In genomic region chr17:78822552-78822951, GRCh38 we compare ENCODE assay signal across 12 cellular contexts. TPM values are rescaled to one million over a fixed set of nuclear protein-coding genes. Genes with fewer than 3 reads are reported as not detected.
DNase-seq lines count a peak whose midpoint lies in the region; ATAC-seq and TF ChIP-seq lines count a peak whose summit lies in the region.
"Had no signal": no experiment of that assay in that cellular context is flagged by ENCODE, and none has a peak within 500 bp of the region (broad histone marks: within the 10 kb centered on the region; RNA-seq: fewer than 3 reads in every experiment).

No MANE protein-coding gene starts in this region.

- no peak overlapping the region for H3K27ac ChIP-seq in CD8-positive, alpha-beta memory T cell (ENCODE audit: low read depth, low read length)
- H3K27ac ChIP-seq in RWPE1, result 0 out of 2 replicates have a peak overlapping the region, but pooled peaks have one; percentile 3
- no peak overlapping the region for H3K27ac ChIP-seq in coronary artery

- H3K36me3 ChIP-seq in CD8-positive, alpha-beta memory T cell (ENCODE audit: insufficient read depth, low read length), result peaks cover 67% of the 10 kb centered on the region

- peak overlapping the region in 6 of 8 donors; percentile 52 to 92 (median 83) for H3K27ac Mint-ChIP-seq in CD8-positive, alpha-beta memory T cell

- peaks cover 0 to 7% of the 10 kb centered on the region in 2 donors for H3K27me3 Mint-ChIP-seq in CD8-positive, alpha-beta memory T cell

- CTCF ChIA-PET in CD8-positive, alpha-beta memory T cell (lab: Charles Lee), result interaction anchor here (1.0 kb wide), 1 partner anchor 13 kb away, joined by 3 read pairs; no protein-coding TSS in a partner anchor
- CTCF ChIA-PET in RWPE1 (lab: Yijun Ruan, JAX), result interaction anchor here (0.5 kb wide), 1 partner anchor 18 kb away, joined by 3 read pairs; no protein-coding TSS in a partner anchor

- no peaks in the 10 kb centered on the region for H3K9me3 ChIP-seq in CD8-positive, alpha-beta memory T cell (ENCODE audit: low read length)

- H3K4me3 Mint-ChIP-seq in CD8-positive, alpha-beta memory T cell, result peak overlapping the region in 1 of 7 donors; percentile 72
- H3K4me3 Mint-ChIP-seq: GM23338 had no signal

- no peaks in the 10 kb centered on the region for H3K9me3 Mint-ChIP-seq in CD8-positive, alpha-beta memory T cell
- H3K9me3 Mint-ChIP-seq: GM23338 had no signal

- peaks cover 49 to 57% (median 56%) of the 10 kb centered on the region in 3 donors for H3K4me1 Mint-ChIP-seq in CD8-positive, alpha-beta memory T cell
- H3K4me1 Mint-ChIP-seq: GM23338 had no signal

- no peak for TF ChIP-seq CTCF in RWPE1 (conservative IDR thresholded peaks at IDR 0.05; ENCODE audit: low read depth)
- TF ChIP-seq CTCF in coronary artery (IDR thresholded peaks at IDR 0.05), result no peak

- POLR2A ChIA-PET in CD8-positive, alpha-beta memory T cell (lab: Charles Lee), result interaction anchor here (0.6 to 1.0 kb wide), 2 partner anchors 18 to 49 kb away, joined by 3 to 4 read pairs; no protein-coding TSS in a partner anchor
- POLR2A ChIA-PET in RWPE1 (lab: Yijun Ruan, JAX; ENCODE audit: low non-redundant PET), result no interaction called here

- peaks cover 35% of the 10 kb centered on the region for H3K4me1 ChIP-seq in CD8-positive, alpha-beta memory T cell (ENCODE audit: insufficient read depth, low read length)

- no peak overlapping the region for H3K4me3 ChIP-seq in CD8-positive, alpha-beta memory T cell (ENCODE audit: low read length)
- H3K4me3 ChIP-seq in coronary artery, result no peak overlapping the region
- H3K4me3 ChIP-seq: GM23338 had no signal

- no peaks in the 10 kb centered on the region for H3K27me3 ChIP-seq in CD8-positive, alpha-beta memory T cell (ENCODE audit: insufficient read depth, low read length, poor library complexity, severe bottlenecking)

- peaks cover 19 to 95% (median 32%) of the 10 kb centered on the region in 3 donors for H3K36me3 Mint-ChIP-seq in CD8-positive, alpha-beta memory T cell

- no peak for DNase-seq in CD8-positive, alpha-beta memory T cell
- DNase-seq in RWPE1 (ENCODE audit: low spot score) (peak; percentile 83), coronary artery (ENCODE audit: low spot score) (peak; percentile 54), non-pigmented ciliary epithelial cell (ENCODE audit: low read depth) (peak; percentile 92), SHP77 treated with DMSO at 0.1 percent for 48 hours (lab: John Stamatoyannopoulos, UW) (no peak), GM19240 (ENCODE audit: insufficient read length, low spot score) (no peak), RKO (ENCODE audit: low spot score) (no peak)
- DNase-seq: activated effector memory CD4-positive, alpha-beta T cell treated with Interleukin-2 at 50 U/mL for 16 hours; glutamatergic neuron; NCI-H2107 had no signal

- ATAC-seq in GM18873 (IDR thresholded peaks at IDR 0.05; ENCODE audit: low FRiP score, unreplicated experiment), result no peak
- ATAC-seq: GM23338 had no signal

RNA-seq across cellular contexts. Expression of gene USP36, which starts 18.1 kb away (rescaled TPM):
- total RNA-seq in CD8-positive, alpha-beta memory T cell, result 100 to 1,000 TPM; 118 to 122 TPM
- 43.2 TPM for polyA plus RNA-seq in CD8-positive, alpha-beta memory T cell

RNA-seq across cellular contexts. Expression of gene CYTH1, which starts 40.5 kb away (rescaled TPM):
- 100 to 1,000 TPM; 115 to 129 TPM for total RNA-seq in CD8-positive, alpha-beta memory T cell
- 279 TPM for polyA plus RNA-seq in CD8-positive, alpha-beta memory T cell

Comparison
In these comparisons a context has a peak if more than half of its experiments do, and no peak if none do; other contexts are left out.
1. DNase-seq: peak in RWPE1 (single experiment), coronary artery (single experiment) and non-pigmented ciliary epithelial cell (single experiment); none in CD8-positive, alpha-beta memory T cell (0 of 5), SHP77 treated with DMSO at 0.1 percent for 48 hours (single experiment), GM19240 (single experiment) and RKO (single experiment).